In genomic region chr17:68320311-68320865, GRCh38 we compare ENCODE assay signal across 22 cellular contexts. TPM values are rescaled to one million over a fixed set of nuclear protein-coding genes. Genes with fewer than 3 reads are reported as not detected.
DNase-seq lines count a peak whose midpoint lies in the region; ATAC-seq and TF ChIP-seq lines count a peak whose summit lies in the region.
"Had no signal": no experiment of that assay in that cellular context is flagged by ENCODE, and none has a peak within 500 bp of the region (broad histone marks: within the 10 kb centered on the region; RNA-seq: fewer than 3 reads in every experiment).

No MANE protein-coding gene starts in this region.

- no peak for DNase-seq in T-helper 2 cell treated with Interferon-gamma antibody and Interleukin-4, amounts not matched to agents 5 μg/mL and 100 μg/mL, for 36 hours (ENCODE audit: low spot score)
- DNase-seq in T-helper 2 cell, result no peak
- DNase-seq in iPS-NIHi7 (ENCODE audit: extremely low spot score), result peak; percentile 59
- DNase-seq in gastrocnemius medialis, result peak in 1 of 2 donors; percentile 48
- DNase-seq in NCI-H2227 treated with DMSO at 0.1 percent for 48 hours (lab: John Stamatoyannopoulos, UW), result no peak
- DNase-seq in sciatic nerve (ENCODE audit: low spot score), result no peak
- DNase-seq: activated CD4-positive, alpha-beta T cell treated with anti-CD3 and anti-CD28 coated beads for 4 hours; anterior cingulate cortex; Caco-2; erythroblast; foreskin melanocyte; hypothalamus; KBM-7; MM.1S; NCI-H1436; NCI-H526; right cardiac atrium had no signal

- no peak for TF ChIP-seq CTCF in OCI-LY3 (IDR thresholded peaks at IDR 0.05; ENCODE audit: low read depth, low read length)
- no peak for TF ChIP-seq CTCF in gastrocnemius medialis (IDR thresholded peaks at IDR 0.05 in 4 of 5, conservative IDR thresholded peaks at IDR 0.05 in 1 of 5)

- H2AFZ ChIP-seq in OCI-LY3 (ENCODE audit: low read depth, low read length), result no peak overlapping the region

- H3K27ac Mint-ChIP-seq in T-helper 2 cell treated with Interferon-gamma antibody and Interleukin-4, amounts not matched to agents 5 μg/mL and 100 μg/mL, for 36 hours, result peak overlapping the region; percentile 11
- H3K27ac Mint-ChIP-seq: activated naive CD4-positive, alpha-beta T cell treated with anti-CD3 and anti-CD28 coated beads, Interleukin-2, amount 50 U/mL, for 24 hours; type B pancreatic cell had no signal

- no peaks in the 10 kb centered on the region for H4K20me1 ChIP-seq in OCI-LY3 (ENCODE audit: insufficient read depth, low read length)

- H3K9ac ChIP-seq in OCI-LY3 (ENCODE audit: low read length), result peak overlapping the region; percentile 90

- no peaks in the 10 kb centered on the region for H3K9me3 Mint-ChIP-seq in T-helper 2 cell treated with Interferon-gamma antibody and Interleukin-4, amounts not matched to agents 5 μg/mL and 100 μg/mL, for 36 hours
- H3K9me3 Mint-ChIP-seq: activated naive CD4-positive, alpha-beta T cell treated with anti-CD3 and anti-CD28 coated beads, Interleukin-2, amount 50 U/mL, for 24 hours; type B pancreatic cell had no signal

- no peaks in the 10 kb centered on the region for H3K79me2 ChIP-seq in OCI-LY3 (ENCODE audit: low read length)

- no peaks in the 10 kb centered on the region for H3K27me3 Mint-ChIP-seq in T-helper 2 cell treated with Interferon-gamma antibody and Interleukin-4, amounts not matched to agents 5 μg/mL and 100 μg/mL, for 36 hours (ENCODE audit: low read depth)
- H3K27me3 Mint-ChIP-seq: activated naive CD4-positive, alpha-beta T cell treated with anti-CD3 and anti-CD28 coated beads, Interleukin-2, amount 50 U/mL, for 24 hours; type B pancreatic cell had no signal

- H3K27me3 ChIP-seq in OCI-LY3 (ENCODE audit: low read depth, low read length), result no peaks in the 10 kb centered on the region
- no peaks in the 10 kb centered on the region for H3K27me3 ChIP-seq in gastrocnemius medialis

- in situ Hi-C loops in gastrocnemius medialis (cut with MboI; ENCODE audit: low sequenced_read_pairs in 4 of 4), result loop anchor here in 1 of 4 donors (5.0 kb wide), 1 partner anchor 57 kb away; no protein-coding TSS in a partner anchor

- H3K9me3 ChIP-seq in OCI-LY3 (ENCODE audit: insufficient read depth, low read length) (no peaks in the 10 kb centered on the region), gastrocnemius medialis (no peaks in the 10 kb centered on the region)
- H3K9me3 ChIP-seq: Caco-2 had no signal

- peaks cover 56% of the 10 kb centered on the region for H3K4me1 ChIP-seq in OCI-LY3 (ENCODE audit: low read length)
- peaks cover 47 to 50% of the 10 kb centered on the region in 2 donors for H3K4me1 ChIP-seq in gastrocnemius medialis

- intact Hi-C loops in gastrocnemius medialis (cut with DNase I; ENCODE audit: low total_unique reads) (no loop called here), sciatic nerve (cut with DNase I) (no loop called here)

- ATAC-seq in gastrocnemius medialis (no peak), HG03097 (IDR thresholded peaks at IDR 0.05; ENCODE audit: low FRiP score, unreplicated experiment) (no peak), sciatic nerve (no peak)

- H3K27ac ChIP-seq in OCI-LY3 (ENCODE audit: low read length), result peak overlapping the region; percentile 98
- H3K27ac ChIP-seq in gastrocnemius medialis, result peak overlapping the region; percentile 94 to 99 (median 95)

- H3K4me2 ChIP-seq in OCI-LY3 (ENCODE audit: low read length), result peak overlapping the region; percentile 97

- H3K4me1 Mint-ChIP-seq in T-helper 2 cell treated with Interferon-gamma antibody and Interleukin-4, amounts not matched to agents 5 μg/mL and 100 μg/mL, for 36 hours (ENCODE audit: low read depth), result peaks cover 12% of the 10 kb centered on the region

- no peak overlapping the region for H3K4me3 Mint-ChIP-seq in T-helper 2 cell treated with Interferon-gamma antibody and Interleukin-4, amounts not matched to agents 5 μg/mL and 100 μg/mL, for 36 hours
- H3K4me3 Mint-ChIP-seq: activated naive CD4-positive, alpha-beta T cell treated with anti-CD3 and anti-CD28 coated beads, Interleukin-2, amount 50 U/mL, for 24 hours; type B pancreatic cell had no signal

- H3K36me3 ChIP-seq in OCI-LY3 (replicated peaks; ENCODE audit: low read depth, low read length) (peaks cover 6% of the 10 kb centered on the region), gastrocnemius medialis (no peaks in the 10 kb centered on the region)

- no peaks in the 10 kb centered on the region for H3K36me3 Mint-ChIP-seq in T-helper 2 cell treated with Interferon-gamma antibody and Interleukin-4, amounts not matched to agents 5 μg/mL and 100 μg/mL, for 36 hours (ENCODE audit: low read depth)
- H3K36me3 Mint-ChIP-seq: type B pancreatic cell had no signal

- H3K4me3 ChIP-seq in OCI-LY3 (ENCODE audit: low read length) (peak overlapping the region; percentile 69), gastrocnemius medialis (no peak overlapping the region)
- H3K4me3 ChIP-seq: lung had no signal

- no peak for TF ChIP-seq POLR2A in gastrocnemius medialis (IDR thresholded peaks at IDR 0.05)

RNA-seq across cellular contexts. Expression of gene ARSG, which starts 29.1 kb away (rescaled TPM):
- 1 to 10 TPM; 3.3 to 6.1 (median 5.4) TPM for total RNA-seq in gastrocnemius medialis
- 7.0 TPM for total RNA-seq in sciatic nerve

RNA-seq across cellular contexts. Expression of gene SLC16A6, which starts 29.5 kb away (rescaled TPM):
- 1 to 10 TPM in 3 of 4 donors, under 1 TPM in 1; 0.66 to 7.1 (median 3.8) TPM for total RNA-seq in gastrocnemius medialis
- 1.1 TPM for total RNA-seq in sciatic nerve
